ENCODE assay signal across 18 cellular contexts in the genomic region with DNA sequence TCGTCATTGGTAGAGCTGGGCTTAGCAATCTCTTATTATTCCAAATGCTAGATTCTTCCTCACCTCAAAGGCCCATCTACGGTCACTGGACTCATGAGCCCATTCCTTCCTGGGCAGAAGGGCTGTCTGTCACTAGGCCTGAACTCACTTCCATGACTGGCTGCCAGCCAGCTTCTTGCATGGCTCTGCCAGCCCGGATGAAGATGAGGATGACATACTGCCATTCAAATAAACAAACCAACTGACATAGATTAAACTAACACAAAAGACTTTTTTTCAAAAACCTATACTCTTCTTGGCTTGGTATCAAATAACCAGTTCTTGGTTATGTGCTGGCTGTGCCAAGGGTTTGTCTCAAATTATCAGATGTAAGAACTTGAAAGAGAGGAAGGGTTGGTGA. TPM values are rescaled to one million over a fixed set of nuclear protein-coding genes. Genes with fewer than 3 reads are reported as not detected.
"Had no signal": no experiment of that assay in that cellular context is flagged by ENCODE, and none has a peak within 500 bp of the region (broad histone marks: within the 10 kb centered on the region; RNA-seq: fewer than 3 reads in every experiment).

No MANE protein-coding gene starts in this region.

- DNase-seq: Kasumi-1, NCI-H1092 treated with DMSO at 0.1 percent for 48 hours, NCI-H1436, NCI-H187, NCI-H2029, NCI-H2081 treated with DMSO at 0.1 percent for 48 hours, NCI-H2227 treated with DMSO at 0.1 percent for 48 hours, NCI-H524, NCI-H526 treated with DMSO at 0.1 percent for 48 hours, NCI-H774, SHP77, SJCRH30, T-helper 1 cell had no signal

- H3K4me3 Mint-ChIP-seq: IgD-negative memory B cell had no signal

- H3K9me3 Mint-ChIP-seq: IgD-negative memory B cell had no signal

- H3K4me1 ChIP-seq: SJCRH30 had no signal

- H3K27me3 ChIP-seq: SJCRH30 had no signal

- H3K4me2 ChIP-seq: KMS-11 had no signal

- H3K4me3 ChIP-seq: K562, SJCRH30 had no signal

- H3K9ac ChIP-seq: KMS-11 had no signal

- H3K4me1 Mint-ChIP-seq: IgD-negative memory B cell had no signal

- H3K36me3 ChIP-seq: SJCRH30 had no signal

- H3K27me3 Mint-ChIP-seq: IgD-negative memory B cell had no signal

- H3K27ac ChIP-seq: KMS-11, RWPE1, SJCRH30 had no signal

- H3K9me3 ChIP-seq: SJCRH30 had no signal

RNA-seq across cellular contexts. Expression of gene ISL2, which starts 23.8 kb away (rescaled TPM):
- total RNA-seq: MCF 10A had no signal
